21 cellular contexts compared by ENCODE assay signal in genomic region chr12:42962384-42962783, GRCh38.
A peak's percentile ranks its signal among the peaks of the same experiment; 100 is the strongest.
DNase-seq lines count a peak whose midpoint lies in the region; ATAC-seq, FAIRE-seq and TF ChIP-seq lines count a peak whose summit lies in the region.
"Had no signal": no experiment of that assay in that cellular context is flagged by ENCODE, and none has a peak within 500 bp of the region (broad histone marks: within the 10 kb centered on the region; RNA-seq: fewer than 3 reads in every experiment).

No MANE protein-coding gene starts in this region.

- H3K9me3 Mint-ChIP-seq in WTC11 = no peaks in the 10 kb centered on the region
- H3K9me3 Mint-ChIP-seq: GM23338 had no signal

- ATAC-seq in A549 (no peak), PC-3 (no peak), WTC11 (no peak), HG03354 (IDR thresholded peaks at IDR 0.05; ENCODE audit: poor library complexity, severe bottlenecking, unreplicated experiment) (no peak)
- ATAC-seq: GM23338 had no signal

- TF ChIP-seq POLR2A in A549 (IDR thresholded peaks at IDR 0.05; ENCODE audit: low read length) = no peak

- TF ChIP-seq CTCF in A549 (IDR thresholded peaks at IDR 0.05) (no peak), PC-3 (conservative IDR thresholded peaks at IDR 0.05; ENCODE audit: low read depth, low read length) (no peak), WTC11 (IDR thresholded peaks at IDR 0.05) (no peak), keratinocyte (optimal IDR thresholded peaks at IDR 0.05 in 1 of 3, IDR thresholded peaks at IDR 0.05 in 1 of 3, conservative IDR thresholded peaks at IDR 0.05 in 1 of 3; ENCODE audit: extremely low read depth in 1 of 3, insufficient read depth in 2 of 3, low read length in 3 of 3) (no peak)

- no peaks in the 10 kb centered on the region for H4K20me1 ChIP-seq in PC-3 (ENCODE audit: low read length)
- no peaks in the 10 kb centered on the region for H4K20me1 ChIP-seq in keratinocyte (ENCODE audit: control insufficient read depth, extremely low read depth, insufficient read depth, low read length)

- no peaks in the 10 kb centered on the region for H3K27me3 ChIP-seq in PC-3 (ENCODE audit: low read length)
- no peaks in the 10 kb centered on the region for H3K27me3 ChIP-seq in keratinocyte (ENCODE audit: control insufficient read depth, extremely low read depth, insufficient read depth, low read length)
- H3K27me3 ChIP-seq: BE2C had no signal

- no TSS peak for BruUV-seq in PC-3 (replicated peaks; lab: Mats Ljungman, UMichigan)

- WGBS in A549 (ENCODE audit: missing lambda C conversion rate) = 24% methylated on average over 2 of the region's 2 CpGs

- POLR2A ChIA-PET in A549 (lab: Yijun Ruan, JAX) (no interaction called here), PC-3 (lab: Charles Lee; ENCODE audit: unreplicated experiment) (no interaction called here), WTC11 (lab: Charles Lee) (no interaction called here)

- H2AFZ ChIP-seq in PC-3 (ENCODE audit: low read length) (no peak overlapping the region), keratinocyte (ENCODE audit: control insufficient read depth, low read length) (peak overlapping the region; percentile 79)
- H2AFZ ChIP-seq: GM23338 had no signal

- H3K27ac ChIP-seq in A549 = peak overlapping the region; percentile 73 to 87
- H3K27ac ChIP-seq in PC-3 (ENCODE audit: low read length) = peak overlapping the region; percentile 78
- H3K27ac ChIP-seq in keratinocyte (ENCODE audit: control insufficient read depth, insufficient read depth, low read length) = peak overlapping the region; percentile 80

- intact Hi-C loops in PC-3 (cut with micrococcal nuclease) = no loop called here

- H3K4me1 ChIP-seq in A549 = peaks cover 47% of the 10 kb centered on the region
- peaks cover 76% of the 10 kb centered on the region for H3K4me1 ChIP-seq in PC-3 (ENCODE audit: insufficient read depth, low read length)
- peaks cover 54% of the 10 kb centered on the region for H3K4me1 ChIP-seq in keratinocyte (ENCODE audit: control insufficient read depth, extremely low read depth, insufficient read depth, low read length)

- dilution Hi-C loops in keratinocyte (cut with MboI; ENCODE audit: extremely low pct_ligation_motif_present, low sequenced_read_pairs) = no loop called here

- DNase-seq in A549 (ENCODE audit: low read depth in 1 of 2, low spot score in 1 of 2) (no peak), PC-3 (no peak), WTC11 (ENCODE audit: low spot score) (no peak), keratinocyte (ENCODE audit: low read depth, low spot score) (no peak), DMS53 (lab: John Stamatoyannopoulos, UW) (no peak), GOT3 (lab: John Stamatoyannopoulos, UW) (no peak), NOMO-1 treated with dmso at 0.1 percent for 144 hours (lab: John Stamatoyannopoulos, UW; ENCODE audit: unreplicated experiment) (no peak)
- DNase-seq: 8988T; BE2C; CD4-positive, CD25-positive, alpha-beta regulatory T cell; IMR-90; NCI-H1417 treated with DMSO at 0.1 percent for 48 hours; NCI-H187 treated with DMSO at 0.1 percent for 48 hours; NCI-H226; NCI-H524 treated with DMSO at 0.1 percent for 48 hours; SHP77 treated with DMSO at 0.1 percent for 48 hours had no signal

- 0 out of 2 replicates have a peak overlapping the region, but pooled peaks have one; percentile 5 for H3K27ac Mint-ChIP-seq in WTC11
- H3K27ac Mint-ChIP-seq: CD4-positive, CD25-positive, alpha-beta regulatory T cell; GM23338 had no signal

- TF ChIP-seq EP300 in A549 (IDR thresholded peaks at IDR 0.05) = no peak

- no peaks in the 10 kb centered on the region for H3K36me3 ChIP-seq in PC-3 (ENCODE audit: low read depth, low read length)
- no peaks in the 10 kb centered on the region for H3K36me3 ChIP-seq in keratinocyte (ENCODE audit: control insufficient read depth in 2 of 2, extremely low read depth in 1 of 2, insufficient read depth in 2 of 2, low read length in 2 of 2)
- H3K36me3 ChIP-seq: BE2C had no signal

- H3K27me3 Mint-ChIP-seq in WTC11 (ENCODE audit: low read depth) = no peaks in the 10 kb centered on the region
- H3K27me3 Mint-ChIP-seq: CD4-positive, CD25-positive, alpha-beta regulatory T cell had no signal

- CTCF ChIA-PET in A549 (lab: Yijun Ruan, JAX) (no interaction called here), PC-3 (lab: Charles Lee) (no interaction called here), WTC11 (lab: Charles Lee) (no interaction called here)

- no peak overlapping the region; the same call in 1 of the 2 replicates for H3K9ac ChIP-seq in PC-3 (ENCODE audit: low read length)
- peak overlapping the region; percentile 20 for H3K9ac ChIP-seq in keratinocyte (ENCODE audit: control insufficient read depth, extremely low read depth, insufficient read depth, low read length)

- H3K9me1 ChIP-seq in keratinocyte (ENCODE audit: control insufficient read depth, extremely low read depth, insufficient read depth, low read length) = no peaks in the 10 kb centered on the region

- no peaks in the 10 kb centered on the region for H3K36me3 Mint-ChIP-seq in WTC11
- H3K36me3 Mint-ChIP-seq: CD4-positive, CD25-positive, alpha-beta regulatory T cell had no signal

- no peak for TF ChIP-seq RAD21 in A549 (conservative IDR thresholded peaks at IDR 0.05 in 1 of 2, IDR thresholded peaks at IDR 0.05 in 1 of 2)

- H3F3A ChIP-seq in PC-3 (ENCODE audit: low read length, unreplicated experiment) = peaks cover 8% of the 10 kb centered on the region

- no peaks in the 10 kb centered on the region for H3K9me2 ChIP-seq in PC-3 (replicated peaks; ENCODE audit: low read length)

- H3K4me1 Mint-ChIP-seq in WTC11 = 0 out of 2 replicates have a peak, but pooled peaks cover 4% of the 10 kb centered on the region
- H3K4me1 Mint-ChIP-seq: CD4-positive, CD25-positive, alpha-beta regulatory T cell; GM23338 had no signal

- H3K79me2 ChIP-seq in PC-3 (ENCODE audit: low read length) = no peaks in the 10 kb centered on the region
- H3K79me2 ChIP-seq in keratinocyte (ENCODE audit: control insufficient read depth, insufficient read depth, low read length) = no peaks in the 10 kb centered on the region

- FAIRE-seq in A549 (lab: Jason Lieb, UNC) (no peak), keratinocyte (lab: Jason Lieb, UNC) (no peak)
- FAIRE-seq: GM12892, GM18507, HTR-8/SVneo had no signal

- H3K9me3 ChIP-seq in A549 (no peaks in the 10 kb centered on the region), PC-3 (ENCODE audit: low read length) (no peaks in the 10 kb centered on the region), keratinocyte (ENCODE audit: control insufficient read depth, low read depth, low read length) (no peaks in the 10 kb centered on the region)
- H3K9me3 ChIP-seq: BE2C had no signal

- peak overlapping the region; percentile 67; the same call in 2 of the 3 replicates for H3K4me2 ChIP-seq in A549
- peak overlapping the region; percentile 59 for H3K4me2 ChIP-seq in PC-3 (ENCODE audit: low read length)
- no peak overlapping the region for H3K4me2 ChIP-seq in keratinocyte (ENCODE audit: control insufficient read depth, extremely low read depth, insufficient read depth, low read depth, low read length)
- H3K4me2 ChIP-seq: GM23338 had no signal

- H3K4me3 ChIP-seq in A549 (no peak overlapping the region), PC-3 (ENCODE audit: low read length) (no peak overlapping the region), keratinocyte (ENCODE audit: control insufficient read depth in 2 of 3, extremely low read depth in 1 of 3, insufficient read depth in 2 of 3, low read depth in 1 of 3, low read length in 3 of 3) (no peak overlapping the region)
- H3K4me3 ChIP-seq: GM23338 had no signal

- H3K4me3 Mint-ChIP-seq in WTC11 = no peak overlapping the region
- H3K4me3 Mint-ChIP-seq: CD4-positive, CD25-positive, alpha-beta regulatory T cell; GM23338 had no signal

TF ChIP-seq in A549, 52 proteins besides CTCF, POLR2A, EP300 and RAD21:
- TF ChIP-seq JUN (IDR thresholded peaks at IDR 0.05) (no peak), ZNF302 (CRISPR knock-in tag; IDR thresholded peaks at IDR 0.05) (no peak), HEYL (CRISPR knock-in tag; IDR thresholded peaks at IDR 0.05) (no peak), KDM5A (IDR thresholded peaks at IDR 0.05) (no peak), RFX5 (IDR thresholded peaks at IDR 0.05) (no peak)

TF ChIP-seq in WTC11, 78 proteins besides CTCF, POLR2A, EP300 and RAD21 (continues in another document):
- TF ChIP-seq ZNF219 (CRISPR knock-in tag; IDR thresholded peaks at IDR 0.05; ENCODE audit: borderline replicate concordance) = no peak
- TF ChIP-seq RELA (CRISPR knock-in tag; IDR thresholded peaks at IDR 0.05; ENCODE audit: borderline replicate concordance) = no peak
- no peak for TF ChIP-seq TEAD4 (CRISPR knock-in tag; IDR thresholded peaks at IDR 0.05)
- TF ChIP-seq ATF3 (CRISPR knock-in tag; conservative IDR thresholded peaks at IDR 0.05) = no peak
- no peak for TF ChIP-seq SP1 (CRISPR knock-in tag; conservative IDR thresholded peaks at IDR 0.05)
